ENCODE assay signal across 1 cellular context in genomic region chr10:19411119-19411518, GRCh38.
TF ChIP-seq lines count a peak whose summit lies in the region.

No MANE protein-coding gene starts in this region.

TF ChIP-seq in H1, 55 proteins besides CTCF, POLR2A, EP300 and RAD21 (continued from another document):
- TF ChIP-seq RNF2 (IDR thresholded peaks at IDR 0.05; ENCODE audit: borderline replicate concordance, low read depth, low read length, missing control alignments, poor library complexity, severe bottlenecking) (no peak), MAFK (IDR thresholded peaks at IDR 0.05; ENCODE audit: low read depth, low read length) (no peak), TCF12 (IDR thresholded peaks at IDR 0.05; ENCODE audit: low read depth, low read length) (no peak), CEBPB (IDR thresholded peaks at IDR 0.05; ENCODE audit: low read depth, low read length) (no peak), HDAC6 (IDR thresholded peaks at IDR 0.05; ENCODE audit: low read depth, low read length) (no peak), ATF3 (IDR thresholded peaks at IDR 0.05; ENCODE audit: insufficient read depth, low read depth, low read length) (no peak), BRCA1 (IDR thresholded peaks at IDR 0.05; ENCODE audit: low read depth, low read length) (no peak), E2F6 (IDR thresholded peaks at IDR 0.05) (no peak), CBX5 (IDR thresholded peaks at IDR 0.05; ENCODE audit: low read depth, low read length) (no peak), SP1 (IDR thresholded peaks at IDR 0.05; ENCODE audit: low read depth, low read length) (no peak), HDAC2 (IDR thresholded peaks at IDR 0.05; ENCODE audit: borderline replicate concordance in 1 of 2, low read depth in 2 of 2, low read length in 2 of 2) (no peak), SIX5 (IDR thresholded peaks at IDR 0.05; ENCODE audit: low read depth, low read length) (no peak)
